Comparison of ENCODE assay signal across 29 cellular contexts in genomic region chr9:126503333-126504085, GRCh38.
DNase-seq lines count a peak whose midpoint lies in the region; ATAC-seq and TF ChIP-seq lines count a peak whose summit lies in the region.
"Had no signal": no experiment of that assay in that cellular context is flagged by ENCODE, and none has a peak within 500 bp of the region (broad histone marks: within the 10 kb centered on the region; RNA-seq: fewer than 3 reads in every experiment).

No MANE protein-coding gene starts in this region.

- intact Hi-C loops in CD14-positive monocyte (cut with micrococcal nuclease) (no loop called here), posterior vena cava (cut with DNase I) (loop anchor here in 1 of 2 donors (5.0 to 10.0 kb wide), 2 partner anchors 49 to 271 kb away; no protein-coding TSS in a partner anchor)

- no peak for TF ChIP-seq CTCF in CD14-positive monocyte (IDR thresholded peaks at IDR 0.05)
- no peak for TF ChIP-seq CTCF in brain microvascular endothelial cell (IDR thresholded peaks at IDR 0.05; ENCODE audit: low read depth, low read length, missing control alignments)

- no peak for ATAC-seq in HG03442 (IDR thresholded peaks at IDR 0.05; ENCODE audit: unreplicated experiment)
- no peak for ATAC-seq in activated T-cell treated with anti-CD3 and anti-CD28 coated beads, Interleukin-2, amount 50 U/mL, for 72 hours (replicated peaks in 1 of 2)
- ATAC-seq: HCT116; left lung; PC-3; stimulated activated naive CD8-positive, alpha-beta T cell treated with anti-CD3 and anti-CD28 coated beads, Interleukin-15, amount 100 ng/mL, for 72 hours had no signal

- H3K4me1 Mint-ChIP-seq in CD14-positive monocyte = peaks cover 17% of the 10 kb centered on the region
- H3K4me1 Mint-ChIP-seq in activated T-cell treated with anti-CD3 and anti-CD28 coated beads, Interleukin-2, amount 50 U/mL, for 72 hours (ENCODE audit: low read depth) = no peaks in the 10 kb centered on the region

- H3K36me3 ChIP-seq in brain microvascular endothelial cell (replicated peaks) = no peaks in the 10 kb centered on the region

- peak; percentile 40 for DNase-seq in CD14-positive monocyte (ENCODE audit: low spot score)
- peak; percentile 29 for DNase-seq in HK-2 (ENCODE audit: unreplicated experiment)
- DNase-seq in brain microvascular endothelial cell = peak; percentile 67
- DNase-seq in posterior vena cava (ENCODE audit: low spot score) = peak; percentile 70
- DNase-seq in activated T-cell treated with anti-CD3 and anti-CD28 coated beads, Interleukin-2, amount 50 U/mL, for 72 hours = no peak
- no peak for DNase-seq in RPMI8226
- no peak for DNase-seq in dedifferentiated amniotic fluid mesenchymal stem cell (ENCODE audit: extremely low spot score)
- DNase-seq: activated CD4-positive, alpha-beta memory T cell treated with anti-CD3 and anti-CD28 coated beads, Interleukin-2, amount 10 ng/mL, durations not matched to agents 7 days and 5 days; activated CD4-positive, CD25-positive, alpha-beta regulatory T cell; activated gamma-delta T cell treated with Interleukin-2 at 50 U/mL for 16 hours; activated T-cell treated with anti-CD3 and anti-CD28 coated beads for 4 hours; amygdala; DMS79; effector CD8-positive, alpha-beta T cell; esophagus squamous epithelium; midbrain; NCI-H1694 treated with DMSO at 0.1 percent for 48 hours; NCI-H2227 treated with DMSO at 0.1 percent for 48 hours; PC-3; stimulated activated CD4-positive, alpha-beta T cell treated with anti-CD3 and anti-CD28 coated beads, Interleukin-4, amount 100 ng/mL, for 1 hour; stimulated activated naive CD8-positive, alpha-beta T cell treated with anti-CD3 and anti-CD28 coated beads, Interleukin-15, amount 100 ng/mL, for 72 hours had no signal

- H3K27me3 Mint-ChIP-seq in CD14-positive monocyte (ENCODE audit: low read depth in 3 of 3) = peaks cover 11 to 19% (median 17%) of the 10 kb centered on the region in 3 donors
- H3K27me3 Mint-ChIP-seq in activated T-cell treated with anti-CD3 and anti-CD28 coated beads, Interleukin-2, amount 50 U/mL, for 72 hours (ENCODE audit: low read depth) = peaks cover 15% of the 10 kb centered on the region
- H3K27me3 Mint-ChIP-seq: central memory CD8-positive, alpha-beta T cell had no signal

- peaks cover 3% of the 10 kb centered on the region for H3K27me3 ChIP-seq in brain microvascular endothelial cell (replicated peaks)

- H3K4me3 ChIP-seq in brain microvascular endothelial cell (ENCODE audit: low read depth, low read length) = no peak overlapping the region
- H3K4me3 ChIP-seq: esophagus squamous epithelium, left lung, smooth muscle cell had no signal

- H3K27ac Mint-ChIP-seq in CD14-positive monocyte = no peak overlapping the region
- no peak overlapping the region for H3K27ac Mint-ChIP-seq in activated T-cell treated with anti-CD3 and anti-CD28 coated beads, Interleukin-2, amount 50 U/mL, for 72 hours
- H3K27ac Mint-ChIP-seq: activated CD4-positive, alpha-beta memory T cell treated with anti-CD3 and anti-CD28 coated beads, Interleukin-2, amount 10 ng/mL, durations not matched to agents 7 days and 5 days; CD8-positive, alpha-beta memory T cell; progenitor cell of endocrine pancreas; stimulated activated naive CD8-positive, alpha-beta T cell treated with anti-CD3 and anti-CD28 coated beads, Interleukin-15, amount 100 ng/mL, for 72 hours; type B pancreatic cell had no signal

- H3K36me3 Mint-ChIP-seq in CD14-positive monocyte = peaks cover 4 to 27% of the 10 kb centered on the region in 2 donors
- no peaks in the 10 kb centered on the region for H3K36me3 Mint-ChIP-seq in activated T-cell treated with anti-CD3 and anti-CD28 coated beads, Interleukin-2, amount 50 U/mL, for 72 hours (ENCODE audit: insufficient read depth in 2 of 2)
- H3K36me3 Mint-ChIP-seq: type B pancreatic cell had no signal

- no peak overlapping the region for H3K27ac ChIP-seq in brain microvascular endothelial cell
- H3K27ac ChIP-seq: esophagus squamous epithelium, left lung had no signal

- no peak overlapping the region for H3K4me3 Mint-ChIP-seq in CD14-positive monocyte
- no peak overlapping the region for H3K4me3 Mint-ChIP-seq in activated T-cell treated with anti-CD3 and anti-CD28 coated beads, Interleukin-2, amount 50 U/mL, for 72 hours
- H3K4me3 Mint-ChIP-seq: activated CD4-positive, alpha-beta memory T cell treated with anti-CD3 and anti-CD28 coated beads, Interleukin-2, amount 10 ng/mL, durations not matched to agents 7 days and 5 days; CD8-positive, alpha-beta memory T cell; central memory CD8-positive, alpha-beta T cell; stimulated activated naive CD8-positive, alpha-beta T cell treated with anti-CD3 and anti-CD28 coated beads, Interleukin-15, amount 100 ng/mL, for 72 hours; type B pancreatic cell had no signal

- H3K9me3 Mint-ChIP-seq in CD14-positive monocyte = peaks cover 0 to 2% (median 0%) of the 10 kb centered on the region in 7 donors
- H3K9me3 Mint-ChIP-seq in activated T-cell treated with anti-CD3 and anti-CD28 coated beads, Interleukin-2, amount 50 U/mL, for 72 hours = no peaks in the 10 kb centered on the region
- H3K9me3 Mint-ChIP-seq: activated CD4-positive, alpha-beta memory T cell treated with anti-CD3 and anti-CD28 coated beads, Interleukin-2, amount 10 ng/mL, durations not matched to agents 7 days and 5 days; CD8-positive, alpha-beta memory T cell; central memory CD8-positive, alpha-beta T cell; stimulated activated naive CD8-positive, alpha-beta T cell treated with anti-CD3 and anti-CD28 coated beads, Interleukin-15, amount 100 ng/mL, for 72 hours; type B pancreatic cell had no signal

- in situ Hi-C loops in brain microvascular endothelial cell (cut with HindIII; ENCODE audit: low pct_ligation_motif_present, low sequenced_read_pairs) = no loop called here

Comparison
In these comparisons a context has a peak if more than half of its experiments do, and no peak if none do; other contexts are left out.
1. DNase-seq: peak in CD14-positive monocyte (single experiment), HK-2 (single experiment), brain microvascular endothelial cell (single experiment) and posterior vena cava (single experiment); none in activated T-cell treated with anti-CD3 and anti-CD28 coated beads, Interleukin-2, amount 50 U/mL, for 72 hours (0 of 2), RPMI8226 (single experiment) and dedifferentiated amniotic fluid mesenchymal stem cell (single experiment).